In the genomic region with DNA sequence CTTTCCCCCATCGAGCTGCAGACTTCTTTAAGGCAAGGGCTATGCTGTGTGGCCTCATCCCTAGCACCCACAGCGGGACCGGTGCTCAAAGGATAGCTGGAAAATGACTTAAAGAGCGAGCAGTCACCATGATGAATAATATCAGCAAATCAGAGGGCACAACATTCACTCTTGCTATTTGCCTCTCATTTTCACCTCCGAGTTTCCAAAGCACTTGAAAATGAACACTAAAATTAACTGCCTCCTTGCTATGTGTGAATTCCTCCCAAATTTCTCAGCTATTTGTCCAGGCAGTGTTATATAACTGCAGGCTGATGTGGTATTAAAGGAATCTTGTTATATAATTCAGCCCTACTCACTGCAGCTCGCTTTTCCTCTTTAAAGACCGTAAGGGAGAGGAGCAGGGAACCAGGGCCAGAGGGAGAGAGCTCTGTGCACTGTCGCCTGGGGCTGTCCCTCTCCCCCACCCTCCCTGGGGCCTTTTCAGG, we compare ENCODE assay signal across 8 cellular contexts. TPM values are rescaled to one million over a fixed set of nuclear protein-coding genes. Genes with fewer than 3 reads are reported as not detected.
DNase-seq lines count a peak whose midpoint lies in the region; ATAC-seq and TF ChIP-seq lines count a peak whose summit lies in the region.

No MANE protein-coding gene starts in this region.

- peak overlapping the region in 2 of 3 donors; percentile 22 to 63 for H3K9ac ChIP-seq in skeletal muscle tissue (ENCODE audit: low read depth in 1 of 3, low read length in 3 of 3)

- TF ChIP-seq CTCF in GM12875 (IDR thresholded peaks at IDR 0.05; ENCODE audit: borderline replicate concordance, insufficient read depth, low read depth, low read length): no peak

- no peaks in the 10 kb centered on the region for H3K36me3 Mint-ChIP-seq in activated naive CD8-positive, alpha-beta T cell treated with anti-CD3 and anti-CD28 coated beads for 36 hours

- peak overlapping the region; percentile 71 for H3K4me3 Mint-ChIP-seq in activated naive CD8-positive, alpha-beta T cell treated with anti-CD3 and anti-CD28 coated beads for 36 hours

- peak overlapping the region; percentile 23 for H3K27ac ChIP-seq in skeletal muscle tissue (ENCODE audit: low read depth, low read length)

- no peaks in the 10 kb centered on the region for H3K36me3 ChIP-seq in skeletal muscle tissue (ENCODE audit: control insufficient read depth in 3 of 3, insufficient read depth in 3 of 3, low read length in 3 of 3)

- peaks cover 39 to 62% (median 56%) of the 10 kb centered on the region in 3 donors for H3K27me3 ChIP-seq in skeletal muscle tissue (ENCODE audit: control insufficient read depth in 3 of 3, insufficient read depth in 3 of 3, low read length in 3 of 3)

- peaks cover 7 to 14% (median 10%) of the 10 kb centered on the region in 3 donors for H3K4me1 ChIP-seq in skeletal muscle tissue (ENCODE audit: control insufficient read depth in 3 of 3, insufficient read depth in 3 of 3, low read length in 3 of 3)

- no peak for DNase-seq in activated naive CD8-positive, alpha-beta T cell treated with anti-CD3 and anti-CD28 coated beads for 36 hours
- DNase-seq in DMS114 treated with DMSO at 0.1 percent for 48 hours (lab: John Stamatoyannopoulos, UW; ENCODE audit: unreplicated experiment) (no peak), erythroblast (lab: John Stamatoyannopoulos, UW) (no peak), NCI-H526 (lab: John Stamatoyannopoulos, UW) (no peak)

- H3K9me3 Mint-ChIP-seq in activated naive CD8-positive, alpha-beta T cell treated with anti-CD3 and anti-CD28 coated beads for 36 hours: no peaks in the 10 kb centered on the region

- no peak for TF ChIP-seq POLR2A in erythroblast (IDR thresholded peaks at IDR 0.05; ENCODE audit: low read length)

- H3K27ac Mint-ChIP-seq in activated naive CD8-positive, alpha-beta T cell treated with anti-CD3 and anti-CD28 coated beads for 36 hours: no peak overlapping the region

- no peak for ATAC-seq in HG02610 (IDR thresholded peaks at IDR 0.05; ENCODE audit: unreplicated experiment)

- H3K4me3 ChIP-seq in GM12875 (ENCODE audit: low read depth, low read length) (peak overlapping the region; percentile 55), iPS-11a (ENCODE audit: low read depth, low read length) (peak overlapping the region; percentile 18), skeletal muscle tissue (ENCODE audit: low read length in 3 of 3) (peak overlapping the region; percentile 57 to 67 (median 62))

- H3K4me1 Mint-ChIP-seq in activated naive CD8-positive, alpha-beta T cell treated with anti-CD3 and anti-CD28 coated beads for 36 hours: peaks cover 13% of the 10 kb centered on the region

- H3K27me3 Mint-ChIP-seq in activated naive CD8-positive, alpha-beta T cell treated with anti-CD3 and anti-CD28 coated beads for 36 hours: peaks cover 86% of the 10 kb centered on the region

- H3K9me3 ChIP-seq in skeletal muscle tissue (ENCODE audit: control insufficient read depth in 3 of 3, low read length in 3 of 3): no peaks in the 10 kb centered on the region

RNA-seq across cellular contexts. Expression of gene CYS1, which starts 1.5 kb away (rescaled TPM):
- not detected for total RNA-seq in activated naive CD8-positive, alpha-beta T cell treated with anti-CD3 and anti-CD28 coated beads for 36 hours
- 4.7 TPM for total RNA-seq in skeletal muscle tissue

RNA-seq across cellular contexts. Expression of gene KLF11, which starts 35.4 kb away (rescaled TPM):
- total RNA-seq in activated naive CD8-positive, alpha-beta T cell treated with anti-CD3 and anti-CD28 coated beads for 36 hours: 1 to 10 TPM; 3.7 to 3.9 TPM
- 11.5 TPM for total RNA-seq in skeletal muscle tissue

RNA-seq across cellular contexts. Expression of gene RRM2, which starts 43.8 kb away (rescaled TPM):
- 100 to 1,000 TPM; 414 to 424 TPM for total RNA-seq in activated naive CD8-positive, alpha-beta T cell treated with anti-CD3 and anti-CD28 coated beads for 36 hours
- 7.8 TPM for total RNA-seq in skeletal muscle tissue

Comparison
In these comparisons a context has a peak if more than half of its experiments do, and no peak if none do; other contexts are left out.
1. RNA of gene RRM2, which starts 43.8 kb away (total RNA-seq): 414 to 424 TPM in activated naive CD8-positive, alpha-beta T cell treated with anti-CD3 and anti-CD28 coated beads for 36 hours; 7.8 TPM in skeletal muscle tissue (single experiment); every median in the first group is over 10 times any median in the second.
2. Peak in every context shown above with its lines, with median percentiles within 50 percentile points of each other: H3K4me3 ChIP-seq.